Comparison of ENCODE assay signal across 11 cellular contexts in genomic region chr12:47393403-47393790, GRCh38.
A peak's percentile ranks its signal among the peaks of the same experiment; 100 is the strongest.
DNase-seq lines count a peak whose midpoint lies in the region; ATAC-seq, FAIRE-seq and TF ChIP-seq lines count a peak whose summit lies in the region.
"Had no signal": no experiment of that assay in that cellular context is flagged by ENCODE, and none has a peak within 500 bp of the region (broad histone marks: within the 10 kb centered on the region; RNA-seq: fewer than 3 reads in every experiment).

No MANE protein-coding gene starts in this region.

- no peak for TF ChIP-seq CTCF in K562 (IDR thresholded peaks at IDR 0.05 in 2 of 3, conservative IDR thresholded peaks at IDR 0.05 in 1 of 3; ENCODE audit: insufficient read depth in 2 of 3, low read depth in 1 of 3, low read length in 3 of 3)

- no peak for ATAC-seq in K562
- ATAC-seq in natural killer cell treated with Interleukin-12 subunit alpha and Interleukin-12 subunit beta and Interleukin-15 and Interleukin-18, amount 100 ng/mL, for 72 hours, result no peak
- ATAC-seq: GM12878 had no signal

- TF ChIP-seq RAD21 in K562 (CRISPR knock-in tag; conservative IDR thresholded peaks at IDR 0.05 in 1 of 2, IDR thresholded peaks at IDR 0.05 in 1 of 2), result no peak

- no peaks in the 10 kb centered on the region for H3K27me3 ChIP-seq in CD4-positive, alpha-beta memory T cell (ENCODE audit: insufficient read depth, low read length)
- H3K27me3 ChIP-seq in K562 (ENCODE audit: control insufficient read depth in 2 of 2, insufficient read depth in 2 of 2, low read length in 2 of 2), result no peaks in the 10 kb centered on the region

- no peaks in the 10 kb centered on the region for H4K20me1 ChIP-seq in K562 (replicated peaks; ENCODE audit: control insufficient read depth, insufficient read depth, low read length)

- peaks cover 3 to 18% (median 7%) of the 10 kb centered on the region in 8 donors for H3K9me3 Mint-ChIP-seq in CD4-positive, alpha-beta memory T cell
- peaks cover 5% of the 10 kb centered on the region for H3K9me3 Mint-ChIP-seq in natural killer cell treated with Interleukin-12 subunit alpha and Interleukin-12 subunit beta and Interleukin-15 and Interleukin-18, amount 100 ng/mL, for 72 hours

- H3K36me3 Mint-ChIP-seq in CD4-positive, alpha-beta memory T cell, result peaks cover 7 to 8% of the 10 kb centered on the region in 2 donors
- peaks cover 10% of the 10 kb centered on the region for H3K36me3 Mint-ChIP-seq in natural killer cell treated with Interleukin-12 subunit alpha and Interleukin-12 subunit beta and Interleukin-15 and Interleukin-18, amount 100 ng/mL, for 72 hours

- BruUV-seq in K562 (replicated peaks; lab: Mats Ljungman, UMichigan), result no TSS peak

- H3K4me3 Mint-ChIP-seq in CD4-positive, alpha-beta memory T cell, result peak overlapping the region in 5 of 8 donors; percentile 9 to 86 (median 63)
- H3K4me3 Mint-ChIP-seq in natural killer cell treated with Interleukin-12 subunit alpha and Interleukin-12 subunit beta and Interleukin-15 and Interleukin-18, amount 100 ng/mL, for 72 hours, result peak overlapping the region; percentile 35

- H3K9me1 ChIP-seq in K562 (ENCODE audit: control insufficient read depth, insufficient read depth, low read length), result no peaks in the 10 kb centered on the region

- peak overlapping the region; percentile 59 for H3K27ac ChIP-seq in CD4-positive, alpha-beta memory T cell (ENCODE audit: low read depth, low read length)
- H3K27ac ChIP-seq in K562 (ENCODE audit: extremely low read depth, low read depth, low read length), result no peak overlapping the region

- H3K4me3 ChIP-seq in CD4-positive, alpha-beta memory T cell (ENCODE audit: low read length in 2 of 2), result no peak overlapping the region
- H3K4me3 ChIP-seq in K562, result no peak overlapping the region
- H3K4me3 ChIP-seq: GM12878 had no signal

- no peaks in the 10 kb centered on the region for H3K36me3 ChIP-seq in CD4-positive, alpha-beta memory T cell (ENCODE audit: insufficient read depth, low read length)
- H3K36me3 ChIP-seq in K562 (ENCODE audit: control insufficient read depth, insufficient read depth, low read length), result no peaks in the 10 kb centered on the region

- WGBS in K562 (ENCODE audit: insufficient coverage, low coverage, missing lambda C conversion rate), result 40% methylated on average over 4 of the region's 4 CpGs

- H3K4me2 ChIP-seq in K562 (ENCODE audit: insufficient read depth, low read length), result no peak overlapping the region

- no peak for DNase-seq in CD4-positive, alpha-beta memory T cell
- peak; percentile 39 for DNase-seq in NCI-H69 (lab: John Stamatoyannopoulos, UW)
- DNase-seq in K562 (ENCODE audit: extremely low read depth in 1 of 4, low spot score in 3 of 4), result no peak
- no peak for DNase-seq in natural killer cell treated with Interleukin-12 subunit alpha and Interleukin-12 subunit beta and Interleukin-15 and Interleukin-18, amount 100 ng/mL, for 72 hours (ENCODE audit: low spot score)
- no peak for DNase-seq in NCI-H226
- DNase-seq in AML-193 (lab: John Stamatoyannopoulos, UW), result no peak
- DNase-seq in frontal cortex (ENCODE audit: low spot score in 2 of 2), result no peak
- no peak for DNase-seq in HEK293T (ENCODE audit: extremely low spot score)
- DNase-seq: DMS53, NCI-H187 had no signal

- no peak for TF ChIP-seq POLR2A in K562 (conservative IDR thresholded peaks at IDR 0.05)

- H3K4me1 ChIP-seq in CD4-positive, alpha-beta memory T cell (ENCODE audit: insufficient read depth, low read length), result peaks cover 71% of the 10 kb centered on the region
- peaks cover 0 to 10% of the 10 kb centered on the region in 2 experiments; a peak in 1 of 5 replicates for H3K4me1 ChIP-seq in K562 (replicated peaks in 1 of 2; ENCODE audit: control insufficient read depth in 2 of 2, insufficient read depth in 2 of 2, low read length in 2 of 2)

- peak overlapping the region; percentile 95 to 99 (median 97) for H3K27ac Mint-ChIP-seq in CD4-positive, alpha-beta memory T cell
- H3K27ac Mint-ChIP-seq in natural killer cell treated with Interleukin-12 subunit alpha and Interleukin-12 subunit beta and Interleukin-15 and Interleukin-18, amount 100 ng/mL, for 72 hours, result peak overlapping the region; percentile 98

- H3K9ac ChIP-seq in K562 (ENCODE audit: insufficient read depth in 1 of 2, low read depth in 2 of 2, low read length in 2 of 2), result no peak overlapping the region

- no peaks in the 10 kb centered on the region for H3K79me2 ChIP-seq in K562 (ENCODE audit: control insufficient read depth, insufficient read depth, low read length)

- no peak overlapping the region for H2AFZ ChIP-seq in K562 (ENCODE audit: low read depth, low read length)

- no peak for FAIRE-seq in K562 (lab: Jason Lieb, UNC)
- no peak for FAIRE-seq in frontal cortex (lab: Jason Lieb, UNC)
- FAIRE-seq: GM12878 had no signal

- no peak for TF ChIP-seq EP300 in K562 (IDR thresholded peaks at IDR 0.05; ENCODE audit: low read length)

- CTCF ChIA-PET in CD4-positive, alpha-beta memory T cell (lab: Charles Lee; ENCODE audit: partially characterized antibody), result interaction anchor here (0.8 to 7.3 kb wide), 7 partner anchors 10 to 367 kb away, joined by 3 to 199 read pairs (median 4); no protein-coding TSS in a partner anchor
- CTCF ChIA-PET in K562 (lab: Yijun Ruan, JAX; ENCODE audit: low intra/inter-chr PET ratio) (no interaction called here), HEK293T (lab: Yijun Ruan, JAX) (interaction anchor here (0.7 kb wide), 1 partner anchor 322 kb away, joined by 3 read pairs; no protein-coding TSS in a partner anchor)

- POLR2A ChIA-PET in CD4-positive, alpha-beta memory T cell (lab: Charles Lee; ENCODE audit: partially characterized antibody), result interaction anchor here (0.5 to 6.1 kb wide), 7 partner anchors 9 to 507 kb away, joined by 3 to 53 read pairs (median 4); partner anchors contain the start of genes AMIGO2 and PCED1B
- POLR2A ChIA-PET in K562 (lab: Yijun Ruan, JAX), result no interaction called here
- POLR2A ChIA-PET in HEK293T (lab: Yijun Ruan, JAX), result no interaction called here

- H3K27me3 Mint-ChIP-seq in CD4-positive, alpha-beta memory T cell, result no peaks in the 10 kb centered on the region
- no peaks in the 10 kb centered on the region for H3K27me3 Mint-ChIP-seq in natural killer cell treated with Interleukin-12 subunit alpha and Interleukin-12 subunit beta and Interleukin-15 and Interleukin-18, amount 100 ng/mL, for 72 hours

- intact Hi-C loops in CD4-positive, alpha-beta memory T cell (cut with micrococcal nuclease), result no loop called here
- intact Hi-C loops in K562 (cut with micrococcal nuclease), result no loop called here

- H3K9me3 ChIP-seq in CD4-positive, alpha-beta memory T cell (ENCODE audit: control insufficient read depth in 1 of 2, low read length in 2 of 2), result peaks cover 0 to 3% of the 10 kb centered on the region in 2 donors
- no peaks in the 10 kb centered on the region; the same call in 1 of the 2 replicates for H3K9me3 ChIP-seq in K562 (replicated peaks; ENCODE audit: control insufficient read depth, insufficient read depth, low read depth, low read length)

- in situ Hi-C loops in K562 (cut with MboI), result no loop called here

- peaks cover 58 to 82% (median 71%) of the 10 kb centered on the region in 4 donors for H3K4me1 Mint-ChIP-seq in CD4-positive, alpha-beta memory T cell
- peaks cover 77 to 86% of the 10 kb centered on the region in 2 donors for H3K4me1 Mint-ChIP-seq in natural killer cell treated with Interleukin-12 subunit alpha and Interleukin-12 subunit beta and Interleukin-15 and Interleukin-18, amount 100 ng/mL, for 72 hours (ENCODE audit: low read depth in 2 of 2)

TF ChIP-seq in K562, 482 proteins besides CTCF, POLR2A, EP300 and RAD21 (continues in another document):
- TF ChIP-seq CCNT2 (IDR thresholded peaks at IDR 0.05; ENCODE audit: borderline replicate concordance, extremely low read depth, insufficient read length, low read depth, low read length), result peak; percentile 10

TF ChIP-seq in HEK293T, 16 proteins besides CTCF, POLR2A, EP300 and RAD21:
- no peak for TF ChIP-seq SP1 (IDR thresholded peaks at IDR 0.05)
- no peak for TF ChIP-seq FOXM1 (IDR thresholded peaks at IDR 0.05; ENCODE audit: borderline replicate concordance)
- TF ChIP-seq BHLHE40 (IDR thresholded peaks at IDR 0.05; ENCODE audit: borderline replicate concordance), result no peak
- TF ChIP-seq NFRKB (IDR thresholded peaks at IDR 0.05), result no peak
